1 cellular context compared by ENCODE assay signal in genomic region chr2:37380787-37381186, GRCh38.
TF ChIP-seq lines count a peak whose summit lies in the region.

No MANE protein-coding gene starts in this region.

TF ChIP-seq in K562, 482 proteins besides CTCF, POLR2A, EP300 and RAD21:
- peak; percentile 72 for TF ChIP-seq SPI1 (IDR thresholded peaks at IDR 0.05; ENCODE audit: borderline replicate concordance, low read depth, low read length)
